Comparison of ENCODE assay signal across 18 cellular contexts in genomic region chr2:109728809-109729208, GRCh38.
DNase-seq lines count a peak whose midpoint lies in the region; ATAC-seq, FAIRE-seq and TF ChIP-seq lines count a peak whose summit lies in the region.
"Had no signal": no experiment of that assay in that cellular context is flagged by ENCODE, and none has a peak within 500 bp of the region (broad histone marks: within the 10 kb centered on the region; RNA-seq: fewer than 3 reads in every experiment).

No MANE protein-coding gene starts in this region.

- in situ Hi-C loops in HepG2 (cut with HindIII; ENCODE audit: extremely low pct_ligation_motif_present, low pct_unique_long_range_greater_than_20kb) = no loop called here

- WGBS in HepG2 (ENCODE audit: low lambda C conversion rate) = 54% methylated on average over 5 of the region's 5 CpGs
- WGBS in right lobe of liver (ENCODE audit: insufficient coverage, low coverage, low lambda C conversion rate, missing lambda C conversion rate) = 56% methylated on average over 3 of the region's 5 CpGs

- TF ChIP-seq EP300 in HepG2 (IDR thresholded peaks at IDR 0.05; ENCODE audit: low read depth in 2 of 2, low read length in 2 of 2) = no peak
- no peak for TF ChIP-seq EP300 in HepG2 (CRISPR knock-in tag; IDR thresholded peaks at IDR 0.05; ENCODE audit: borderline replicate concordance)

- ATAC-seq in HepG2 (peak; percentile 28; the same call in 2 of the 3 replicates), right lobe of liver (no peak), Right ventricle myocardium superior (ENCODE audit: poor library complexity) (peak; percentile 96), HG03175 (IDR thresholded peaks at IDR 0.05; ENCODE audit: unreplicated experiment) (no peak), GM18907 (IDR thresholded peaks at IDR 0.05; ENCODE audit: unreplicated experiment) (no peak)
- ATAC-seq: A549; activated CD4-positive, CD25-positive, alpha-beta regulatory T cell treated with anti-CD3 and anti-CD28 coated beads, Interleukin-2, amount 50 U/mL, for 24 hours; stimulated activated naive CD8-positive, alpha-beta T cell treated with anti-CD3 and anti-CD28 coated beads, Interleukin-15, Interleukin-2, amounts not matched to agents 100 U/mL and 50 U/mL, for 24 hours had no signal

- intact Hi-C loops in HepG2 (cut with micrococcal nuclease; ENCODE audit: unreplicated experiment) (no loop called here), right lobe of liver (cut with DNase I) (loop anchor here in 1 of 2 donors (10.0 kb wide), 1 partner anchor 174 kb away; no protein-coding TSS in a partner anchor), Right ventricle myocardium superior (cut with DNase I) (no loop called here)

- H3K4me1 ChIP-seq in HepG2 (ENCODE audit: insufficient read depth, low read length) (peaks cover 8% of the 10 kb centered on the region), right lobe of liver (peaks cover 0 to 4% (median 0%) of the 10 kb centered on the region in 4 donors)

- H3K27me3 ChIP-seq in HepG2 (ENCODE audit: control insufficient read depth in 1 of 2, insufficient read depth in 2 of 2, low read length in 2 of 2) (peaks cover 7 to 25% of the 10 kb centered on the region in 2 experiments), right lobe of liver (no peaks in the 10 kb centered on the region), H7 (ENCODE audit: control insufficient read depth, insufficient read depth, low read length) (no peaks in the 10 kb centered on the region)

- H3K9me3 ChIP-seq in HepG2 (ENCODE audit: low read length) (no peaks in the 10 kb centered on the region), right lobe of liver (no peaks in the 10 kb centered on the region)

- TF ChIP-seq RAD21 in HepG2 (CRISPR knock-in tag; IDR thresholded peaks at IDR 0.05) = no peak

- TF ChIP-seq POLR2A in HepG2 (IDR thresholded peaks at IDR 0.05; ENCODE audit: insufficient read depth in 1 of 2, low read depth in 2 of 2, low read length in 2 of 2) (no peak), right lobe of liver (IDR thresholded peaks at IDR 0.05) (no peak), GM12891 (IDR thresholded peaks at IDR 0.05; ENCODE audit: low read depth, low read length) (no peak)

- CTCF ChIA-PET in HepG2 (lab: Yijun Ruan, JAX; ENCODE audit: low intra/inter-chr PET ratio, low total read pairs) = no interaction called here

- H3K79me2 ChIP-seq in HepG2 (ENCODE audit: insufficient read depth, low read length) = no peaks in the 10 kb centered on the region

- no peak for FAIRE-seq in HepG2 (lab: Jason Lieb, UNC)
- FAIRE-seq in GM12891 (lab: Jason Lieb, UNC) = no peak
- FAIRE-seq: A549, urothelium cell line had no signal

- BruUV-seq in HepG2 (replicated peaks; lab: Mats Ljungman, UMichigan) = no TSS peak

- no peak overlapping the region for H2AFZ ChIP-seq in HepG2 (ENCODE audit: low read length)

- TF ChIP-seq CTCF in HepG2 (CRISPR knock-in tag; IDR thresholded peaks at IDR 0.05) = no peak
- TF ChIP-seq CTCF in right lobe of liver (IDR thresholded peaks at IDR 0.05) = no peak

- no peak overlapping the region for H3K9ac ChIP-seq in HepG2 (ENCODE audit: insufficient read depth, low read depth, low read length)

- no peaks in the 10 kb centered on the region for H3K36me3 ChIP-seq in HepG2 (replicated peaks in 1 of 2; ENCODE audit: control insufficient read depth in 1 of 2, insufficient read depth in 2 of 2, low read length in 2 of 2)
- H3K36me3 ChIP-seq in right lobe of liver = no peaks in the 10 kb centered on the region
- H3K36me3 ChIP-seq in H7 (replicated peaks; ENCODE audit: control insufficient read depth, insufficient read depth, low read length) = no peaks in the 10 kb centered on the region

- H3K27ac ChIP-seq in HepG2 (ENCODE audit: extremely low read length, insufficient read depth, low read length) (no peak overlapping the region), right lobe of liver (no peak overlapping the region)
- H3K27ac ChIP-seq: A549 had no signal

- H4K20me1 ChIP-seq in HepG2 (ENCODE audit: insufficient read depth, low read length) = no peaks in the 10 kb centered on the region

- H3K4me2 ChIP-seq in HepG2 (ENCODE audit: low read depth, low read length) = no peak overlapping the region
- H3K4me2 ChIP-seq: A549 had no signal

- POLR2A ChIA-PET in HepG2 (lab: Yijun Ruan, JAX) = no interaction called here

- H3K4me3 ChIP-seq in HepG2 (replicated peaks in 1 of 3; ENCODE audit: insufficient read depth in 1 of 3, low read depth in 2 of 3, low read length in 3 of 3) = no peak overlapping the region
- H3K4me3 ChIP-seq in right lobe of liver = no peak overlapping the region
- no peak overlapping the region for H3K4me3 ChIP-seq in H7 (ENCODE audit: insufficient read depth, low read depth, low read length)
- H3K4me3 ChIP-seq: A549 had no signal

- DNase-seq in HepG2 (ENCODE audit: low spot score) (no peak), right lobe of liver (no peak), Right ventricle myocardium superior (peak; percentile 52), myocyte (ENCODE audit: low read depth) (peak; percentile 77), H7 (no peak), GM12891 (ENCODE audit: insufficient read length, low spot score) (no peak)
- DNase-seq: CD4-positive, alpha-beta memory T cell; cerebellar nuclear complex; endodermal cell; Kasumi-1; NCI-H1417 treated with DMSO at 0.1 percent for 48 hours; NK-92 treated with Interleukin-12 subunit alpha and Interleukin-12 subunit beta, amount 100 ng/mL, for 24 hours; stimulated activated naive CD8-positive, alpha-beta T cell treated with anti-CD3 and anti-CD28 coated beads, Interleukin-15, Interleukin-2, amounts not matched to agents 100 U/mL and 50 U/mL, for 24 hours had no signal

TF ChIP-seq in HepG2, 621 proteins besides CTCF, POLR2A, EP300 and RAD21:
- TF ChIP-seq NCOA2 (CRISPR knock-in tag; IDR thresholded peaks at IDR 0.05) = no peak
- TF ChIP-seq ZNF441 (CRISPR knock-in tag; IDR thresholded peaks at IDR 0.05; ENCODE audit: borderline replicate concordance) = no peak
- TF ChIP-seq CREBL2 (CRISPR knock-in tag; IDR thresholded peaks at IDR 0.05; ENCODE audit: borderline replicate concordance) = no peak
- no peak for TF ChIP-seq TBL1XR1 (IDR thresholded peaks at IDR 0.05; ENCODE audit: borderline replicate concordance, low read length, partially characterized antibody)
- no peak for TF ChIP-seq RBFOX2 (IDR thresholded peaks at IDR 0.05; ENCODE audit: low read depth, low read length)
- no peak for TF ChIP-seq TCF12 (IDR thresholded peaks at IDR 0.05)
- TF ChIP-seq TCF12 (CRISPR knock-in tag; IDR thresholded peaks at IDR 0.05) = no peak
- TF ChIP-seq MAFK (conservative IDR thresholded peaks at IDR 0.05 in 1 of 2, IDR thresholded peaks at IDR 0.05 in 1 of 2; ENCODE audit: low read length in 2 of 2) = 0 out of 4 replicates have a peak, but pooled peaks have one; percentile 2 to 7
TF ChIP-seq in HepG2: peak in this region for 1.

TF ChIP-seq in GM12891, 5 proteins besides CTCF, POLR2A, EP300 and RAD21:
- TF ChIP-seq PAX5 (IDR thresholded peaks at IDR 0.05; ENCODE audit: insufficient read depth, low read length, severe bottlenecking) (no peak), SPI1 (IDR thresholded peaks at IDR 0.05; ENCODE audit: low read depth, low read length) (no peak), TAF1 (IDR thresholded peaks at IDR 0.05; ENCODE audit: low read depth, low read length) (no peak), POLR2AphosphoS5 (IDR thresholded peaks at IDR 0.05; ENCODE audit: low read depth, low read length) (no peak), POU2F2 (IDR thresholded peaks at IDR 0.05; ENCODE audit: low read depth, low read length) (no peak)

Comparison
In these comparisons a context has a peak if more than half of its experiments do, and no peak if none do; other contexts are left out.
1. ATAC-seq: peak in HepG2 (single experiment) and Right ventricle myocardium superior (single experiment); none in right lobe of liver (0 of 4), HG03175 (single experiment) and GM18907 (single experiment).
2. DNase-seq: peak in Right ventricle myocardium superior (single experiment) and myocyte (single experiment); none in HepG2 (single experiment), right lobe of liver (0 of 3), H7 (single experiment) and GM12891 (single experiment).